8 cellular contexts compared by ENCODE assay signal in the genomic region with DNA sequence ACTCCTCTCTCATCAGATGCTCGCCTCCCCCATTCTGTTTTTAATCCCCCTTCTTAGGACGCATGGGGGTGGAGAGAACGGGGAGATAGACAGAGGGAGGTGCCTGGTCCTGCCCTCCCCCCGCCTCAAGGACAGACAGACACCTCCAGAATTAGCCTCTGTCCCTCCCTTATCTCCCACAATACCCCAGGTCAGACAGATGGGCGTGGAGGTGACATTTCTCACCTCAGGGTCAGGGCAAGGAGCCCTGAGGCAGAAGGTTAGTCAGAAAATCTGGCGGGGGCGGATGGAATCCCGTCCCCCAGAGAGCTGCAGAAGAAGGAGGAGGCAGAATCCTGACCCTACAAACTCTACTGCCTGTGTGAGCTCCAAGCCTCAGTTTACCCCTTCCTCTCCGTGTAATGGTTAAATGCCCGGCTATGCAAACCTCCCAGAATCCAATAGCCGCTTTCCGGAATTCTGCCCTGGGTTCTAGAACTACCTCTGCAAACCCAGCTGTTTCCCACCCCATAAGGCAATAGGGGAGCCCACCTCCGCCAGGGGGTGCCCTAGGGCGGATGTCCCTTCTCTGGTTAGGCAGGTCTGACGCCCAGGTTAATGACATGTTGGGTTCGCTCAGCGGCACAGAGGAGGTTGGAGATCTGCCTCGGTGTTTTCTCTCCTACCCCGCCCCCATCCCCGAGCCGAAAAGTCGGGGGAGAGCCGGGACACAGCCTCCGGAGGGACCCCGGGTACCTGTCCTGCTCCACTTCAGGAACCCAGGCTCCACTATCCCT. TPM values are rescaled to one million over a fixed set of nuclear protein-coding genes. Genes with fewer than 3 reads are reported as not detected.
A peak's percentile ranks its signal among the peaks of the same experiment; 100 is the strongest.
DNase-seq lines count a peak whose midpoint lies in the region; ATAC-seq and TF ChIP-seq lines count a peak whose summit lies in the region.

No MANE protein-coding gene starts in this region.

- peak; percentile 49 for DNase-seq in BE2C
- DNase-seq in H7, result peak; percentile 88
- DNase-seq in SK-N-SH, result peak; percentile 64
- peak in 1 of 2 donors; percentile 85 for DNase-seq in ascending aorta (ENCODE audit: low spot score in 2 of 2)
- peak; percentile 78 for DNase-seq in iPS-NIHi11 (ENCODE audit: low spot score)
- peak; percentile 66 for DNase-seq in stimulated activated CD4-positive, alpha-beta T cell treated with anti-CD3 and anti-CD28 coated beads, Interleukin-4, amount 100 ng/mL, for 1 hour

- peaks cover 79% of the 10 kb centered on the region for H3K79me2 ChIP-seq in SK-N-SH (ENCODE audit: insufficient read depth)

- peak overlapping the region in 1 of 2 experiments; percentile 96; a peak in 2 of 4 replicates for H3K27ac ChIP-seq in SK-N-SH (ENCODE audit: low read depth in 2 of 2, low read length in 1 of 2)
- peak overlapping the region; percentile 93 to 97 for H3K27ac ChIP-seq in ascending aorta

- no peak for ATAC-seq in GM21515 (IDR thresholded peaks at IDR 0.05; ENCODE audit: unreplicated experiment)
- no peak for ATAC-seq in HG02759 (IDR thresholded peaks at IDR 0.05; ENCODE audit: unreplicated experiment)

- peaks cover 7% of the 10 kb centered on the region; the same call in 1 of the 2 replicates for H3K27me3 ChIP-seq in BE2C
- H3K27me3 ChIP-seq in H7 (ENCODE audit: control insufficient read depth, insufficient read depth, low read length), result no peaks in the 10 kb centered on the region
- H3K27me3 ChIP-seq in SK-N-SH (ENCODE audit: insufficient read depth), result no peaks in the 10 kb centered on the region
- no peaks in the 10 kb centered on the region for H3K27me3 ChIP-seq in ascending aorta

- no peak overlapping the region for H3K4me3 ChIP-seq in BE2C (ENCODE audit: low read depth, low read length)
- H3K4me3 ChIP-seq in H7 (ENCODE audit: insufficient read depth, low read depth, low read length), result peak overlapping the region; percentile 76
- peak overlapping the region; percentile 87 to 97 for H3K4me3 ChIP-seq in SK-N-SH (ENCODE audit: low read depth in 2 of 2, low read length in 1 of 2)
- peak overlapping the region; percentile 68 to 86 for H3K4me3 ChIP-seq in ascending aorta

- H2AFZ ChIP-seq in SK-N-SH (ENCODE audit: low read depth), result peak overlapping the region; percentile 82; the same call in 1 of the 2 replicates

- no peak for TF ChIP-seq EP300 in SK-N-SH (IDR thresholded peaks at IDR 0.05; ENCODE audit: borderline replicate concordance in 1 of 2, low read depth in 1 of 2, low read length in 1 of 2)

- no peaks in the 10 kb centered on the region for H4K20me1 ChIP-seq in SK-N-SH (ENCODE audit: insufficient read depth)

- no peaks in the 10 kb centered on the region for H3K9me3 ChIP-seq in BE2C
- H3K9me3 ChIP-seq in SK-N-SH, result no peaks in the 10 kb centered on the region
- H3K9me3 ChIP-seq in ascending aorta, result no peaks in the 10 kb centered on the region

- CTCF ChIA-PET in SK-N-SH (lab: Yijun Ruan, JAX), result interaction anchor here (0.7 to 3.9 kb wide), 7 partner anchors 9 to 82 kb away, joined by 3 to 19 read pairs (median 4); a partner anchor contains a TSS

- H3K4me1 ChIP-seq in BE2C (no peaks in the 10 kb centered on the region; the same call in none of the 2 replicates), SK-N-SH (ENCODE audit: control insufficient read depth in 1 of 2, insufficient read depth in 2 of 2, low read depth in 1 of 2, low read length in 1 of 2) (peaks cover 16 to 26% of the 10 kb centered on the region in 2 experiments; a peak in 3 of 4 replicates), ascending aorta (peaks cover 8 to 28% of the 10 kb centered on the region in 2 donors)

- TF ChIP-seq RAD21 in SK-N-SH (IDR thresholded peaks at IDR 0.05; ENCODE audit: low read length), result no peak

- POLR2A ChIA-PET in SK-N-SH (lab: Yijun Ruan, JAX), result interaction anchor here (1.2 kb wide), 1 partner anchor 65 kb away, joined by 3 read pairs; no protein-coding TSS in a partner anchor

- 57% methylated on average over 18 of the region's 25 CpGs for WGBS in SK-N-SH (ENCODE audit: low lambda C conversion rate)

- H3K9ac ChIP-seq in SK-N-SH, result peak overlapping the region; percentile 97

- H3K4me2 ChIP-seq in SK-N-SH, result peak overlapping the region; percentile 88

- intact Hi-C loops in ascending aorta (cut with DNase I), result loop anchor here (2.0 kb wide), 1 partner anchor 33 kb away; a partner anchor contains a TSS

- H3K36me3 ChIP-seq in BE2C (peaks cover 13% of the 10 kb centered on the region), H7 (replicated peaks; ENCODE audit: control insufficient read depth, insufficient read depth, low read length) (peaks cover 1% of the 10 kb centered on the region), SK-N-SH (replicated peaks in 1 of 2; ENCODE audit: control insufficient read depth in 1 of 2, insufficient read depth in 2 of 2, low read length in 1 of 2) (peaks cover 2 to 7% of the 10 kb centered on the region in 2 experiments), ascending aorta (no peaks in the 10 kb centered on the region)

- H3F3A ChIP-seq in SK-N-SH (replicated peaks; ENCODE audit: insufficient read depth), result peaks cover 7% of the 10 kb centered on the region

- no peaks in the 10 kb centered on the region for H3K9me2 ChIP-seq in SK-N-SH

- peak; percentile 47; the same call in 1 of the 2 replicates for TF ChIP-seq CTCF in BE2C (IDR thresholded peaks at IDR 0.05; ENCODE audit: low read depth, low read length)
- peak; percentile 78 for TF ChIP-seq CTCF in SK-N-SH (IDR thresholded peaks at IDR 0.05)
- peak; percentile 33 to 53 (median 46) for TF ChIP-seq CTCF in ascending aorta (IDR thresholded peaks at IDR 0.05)

TF ChIP-seq in SK-N-SH, 30 proteins besides CTCF, POLR2A, EP300 and RAD21:
- TF ChIP-seq FOXJ3 (CRISPR knock-in tag; IDR thresholded peaks at IDR 0.05), result no peak
- TF ChIP-seq SMC3 (IDR thresholded peaks at IDR 0.05; ENCODE audit: low read depth, low read length), result peak; percentile 19; the same call in 1 of the 2 replicates

RNA-seq across cellular contexts. Expression of a gene that starts 0.9 kb away (rescaled TPM):
- 0.77 TPM for polyA plus RNA-seq in BE2C (2012; ENCODE audit: insufficient read depth, insufficient read length, low read depth)
- total RNA-seq in H7 (2014; rRNA removed; shearing (Covaris generic)), result 12.8 and 18.9 TPM in 2 replicates
- 11.6 and 18.0 TPM in 2 replicates for polyA plus RNA-seq in SK-N-SH (2012; rRNA removed)
- polyA plus RNA-seq in SK-N-SH (2012; cell fraction: cytosol; rRNA removed), result 9.2 and 15.9 TPM in 2 replicates
- polyA plus RNA-seq in SK-N-SH (2012; cell fraction: nucleus; rRNA removed), result 61.7 and 79.7 TPM in 2 replicates
- total RNA-seq in ascending aorta, result 27.8 TPM

RNA-seq across cellular contexts. Expression of a gene that starts 2.5 kb away (rescaled TPM):
- polyA plus RNA-seq in BE2C (2012; ENCODE audit: insufficient read depth, insufficient read length, low read depth), result 16.9 TPM
- 35.8 and 39.6 TPM in 2 replicates for total RNA-seq in H7 (2014; rRNA removed; shearing (Covaris generic))
- polyA plus RNA-seq in SK-N-SH (2012; rRNA removed), result 11.0 and 11.9 TPM in 2 replicates
- polyA plus RNA-seq in SK-N-SH (2012; cell fraction: cytosol; rRNA removed), result 11.6 and 11.8 TPM in 2 replicates
- 5.4 and 6.2 TPM in 2 replicates for polyA plus RNA-seq in SK-N-SH (2012; cell fraction: nucleus; rRNA removed)
- total RNA-seq in ascending aorta, result 3.7 TPM

RNA-seq across cellular contexts. Expression of a gene that starts 19.7 kb away (rescaled TPM):
- 120 TPM for polyA plus RNA-seq in BE2C (2012; ENCODE audit: insufficient read depth, insufficient read length, low read depth)
- total RNA-seq in H7 (2014; rRNA removed; shearing (Covaris generic)), result 68.5 and 76.6 TPM in 2 replicates
- 93.1 and 95.3 TPM in 2 replicates for polyA plus RNA-seq in SK-N-SH (2012; rRNA removed)
- polyA plus RNA-seq in SK-N-SH (2012; cell fraction: cytosol; rRNA removed), result 45.3 and 58.8 TPM in 2 replicates
- polyA plus RNA-seq in SK-N-SH (2012; cell fraction: nucleus; rRNA removed), result 199 and 204 TPM in 2 replicates
- total RNA-seq in ascending aorta, result 142 TPM

RNA-seq across cellular contexts. Expression of a gene that starts 33.6 kb away (rescaled TPM):
- 23.3 TPM for polyA plus RNA-seq in BE2C (2012; ENCODE audit: insufficient read depth, insufficient read length, low read depth)
- 48.7 and 54.2 TPM in 2 replicates for total RNA-seq in H7 (2014; rRNA removed; shearing (Covaris generic))
- 62.7 and 72.8 TPM in 2 replicates for polyA plus RNA-seq in SK-N-SH (2012; rRNA removed)
- 20.1 and 27.9 TPM in 2 replicates for polyA plus RNA-seq in SK-N-SH (2012; cell fraction: cytosol; rRNA removed)
- 177 and 216 TPM in 2 replicates for polyA plus RNA-seq in SK-N-SH (2012; cell fraction: nucleus; rRNA removed)
- total RNA-seq in ascending aorta, result 22.4 TPM
